1 cellular context compared by ENCODE assay signal in genomic region chr11:62706841-62707240, GRCh38.
TF ChIP-seq lines count a peak whose summit lies in the region.

No MANE protein-coding gene starts in this region.

TF ChIP-seq in H1, 55 proteins besides CTCF, POLR2A, EP300 and RAD21:
- peak; percentile 2 for TF ChIP-seq KDM4A (IDR thresholded peaks at IDR 0.05; ENCODE audit: low read depth, low read length, severe bottlenecking)
- TF ChIP-seq BRCA1 (IDR thresholded peaks at IDR 0.05; ENCODE audit: low read depth, low read length), result no peak
